Comparison of ENCODE assay signal across 8 cellular contexts in the genomic region with DNA sequence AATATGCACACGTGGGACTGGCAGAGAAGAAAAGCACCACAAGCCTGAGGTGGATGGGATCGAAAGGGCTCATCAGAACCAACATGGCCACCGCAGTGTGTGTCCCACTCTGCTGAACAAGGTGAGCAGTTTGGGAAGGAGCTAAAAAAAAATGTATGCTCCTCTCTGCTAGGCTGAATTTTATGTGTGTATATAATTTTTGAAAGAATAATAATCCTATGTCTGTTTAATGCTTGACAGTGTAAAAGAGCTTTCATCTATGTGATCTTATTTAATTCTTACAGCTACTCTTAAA. TPM values are rescaled to one million over a fixed set of nuclear protein-coding genes. Genes with fewer than 3 reads are reported as not detected.
DNase-seq lines count a peak whose midpoint lies in the region; ATAC-seq and TF ChIP-seq lines count a peak whose summit lies in the region.

No MANE protein-coding gene starts in this region.

- no peak for ATAC-seq in HG02840 (IDR thresholded peaks at IDR 0.05; ENCODE audit: low FRiP score, unreplicated experiment)
- ATAC-seq in HG02798 (IDR thresholded peaks at IDR 0.05; ENCODE audit: poor library complexity, unreplicated experiment), result no peak
- ATAC-seq in HG03135 (IDR thresholded peaks at IDR 0.05; ENCODE audit: unreplicated experiment), result no peak

- 5 to 7% methylated on average over 3 of the region's 3 CpGs for WGBS in sigmoid colon, 2 donors

- no peaks in the 10 kb centered on the region for H3K9me3 ChIP-seq in HUES48 (ENCODE audit: control insufficient read depth, insufficient read depth, low read length)
- H3K9me3 ChIP-seq in sigmoid colon, result no peaks in the 10 kb centered on the region

- no peak overlapping the region for H3K27ac ChIP-seq in HUES48 (ENCODE audit: low read depth, low read length)
- peak overlapping the region; percentile 90 to 96 (median 93) for H3K27ac ChIP-seq in sigmoid colon

- DNase-seq in AG09309 (ENCODE audit: low read depth), result no peak
- peak; percentile 70 for DNase-seq in activated CD8-positive, alpha-beta memory T cell treated with anti-CD3 and anti-CD28 coated beads, Interleukin-2, amount 50 U/mL, for 48 hours
- peak; percentile 52 for DNase-seq in fibroblast of mammary gland (ENCODE audit: low read depth)
- DNase-seq in sigmoid colon, result no peak

- TF ChIP-seq POLR2A in sigmoid colon (IDR thresholded peaks at IDR 0.05), result no peak

- H3K27me3 ChIP-seq in HUES48 (ENCODE audit: control insufficient read depth, insufficient read depth, low read length) (peaks cover 9% of the 10 kb centered on the region; the same call in 1 of the 2 replicates), sigmoid colon (no peaks in the 10 kb centered on the region)

- H3K36me3 ChIP-seq in HUES48 (ENCODE audit: control insufficient read depth, insufficient read depth, low read length) (no peaks in the 10 kb centered on the region), sigmoid colon (no peaks in the 10 kb centered on the region)

- intact Hi-C loops in sigmoid colon (cut with DNase I), result loop anchor here (5.0 kb wide), 1 partner anchor 180 kb away; a partner anchor contains a TSS

- H3K4me3 ChIP-seq in AG09309 (ENCODE audit: control insufficient read depth, low read depth, low read length) (peak overlapping the region; percentile 54), HUES48 (ENCODE audit: low read depth, low read length) (peak overlapping the region; percentile 82), fibroblast of mammary gland (ENCODE audit: control insufficient read depth, low read depth, low read length) (peak overlapping the region; percentile 57), sigmoid colon (peak overlapping the region; percentile 35 to 52 (median 50))

- TF ChIP-seq CTCF in AG09309 (IDR thresholded peaks at IDR 0.05; ENCODE audit: control insufficient read depth, insufficient read depth, low read depth, low read length, missing control alignments) (no peak), fibroblast of mammary gland (conservative IDR thresholded peaks at IDR 0.05; ENCODE audit: control insufficient read depth, insufficient read depth, low read depth, low read length) (no peak), sigmoid colon (IDR thresholded peaks at IDR 0.05) (no peak)

- H3K4me1 ChIP-seq in HUES48 (ENCODE audit: control insufficient read depth, insufficient read depth, low read length), result peaks cover 26% of the 10 kb centered on the region
- H3K4me1 ChIP-seq in sigmoid colon, result peaks cover 0 to 41% (median 35%) of the 10 kb centered on the region in 4 donors

- TF ChIP-seq EP300 in sigmoid colon (IDR thresholded peaks at IDR 0.05), result no peak

- no peak overlapping the region for H3K9ac ChIP-seq in HUES48 (ENCODE audit: low read depth, low read length)

RNA-seq across cellular contexts. Expression of a gene that starts 14.2 kb away (rescaled TPM):
- total RNA-seq in sigmoid colon, result 10 to 100 TPM; 37.2 to 54.8 (median 44.2) TPM
- polyA plus RNA-seq in sigmoid colon, result 10 to 100 TPM in 1 of 3 donors, 1 to 10 TPM in 2; 3.6 to 10.5 (median 3.7) TPM

RNA-seq across cellular contexts. Expression of a gene that starts 29.6 kb away (rescaled TPM):
- total RNA-seq in sigmoid colon, result not detected
- polyA plus RNA-seq in sigmoid colon, result under 1 TPM in 1 of 3 donors, not detected in 2; 0.04 TPM

Comparison
In these comparisons a context has a peak if more than half of its experiments do, and no peak if none do; other contexts are left out.
1. DNase-seq: peak in activated CD8-positive, alpha-beta memory T cell treated with anti-CD3 and anti-CD28 coated beads, Interleukin-2, amount 50 U/mL, for 48 hours (single experiment) and fibroblast of mammary gland (single experiment); none in AG09309 (single experiment) and sigmoid colon (single experiment).
2. Peak in every context shown above with its lines, with median percentiles within 50 percentile points of each other: H3K4me3 ChIP-seq.